8 cellular contexts compared by ENCODE assay signal in the genomic region with DNA sequence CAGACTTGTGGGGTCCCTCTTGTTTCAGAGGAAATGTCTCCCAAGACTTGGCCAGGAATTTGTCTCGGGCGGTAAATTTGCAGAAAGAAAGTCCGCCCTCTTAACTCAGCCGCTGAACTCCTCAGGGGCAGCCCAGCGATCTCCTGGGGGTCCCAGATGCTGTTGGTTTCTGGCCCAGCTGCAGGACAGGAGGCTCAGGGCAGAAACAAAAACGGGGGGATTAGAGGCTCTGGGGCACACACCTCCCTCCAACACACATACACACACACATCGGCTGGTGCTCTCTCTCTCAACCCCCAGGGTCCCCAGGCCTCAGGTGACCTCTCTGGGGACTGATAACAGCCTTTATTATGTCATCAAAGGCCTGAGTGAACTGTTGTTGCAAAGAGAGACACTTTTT.
"Had no signal": no experiment of that assay in that cellular context is flagged by ENCODE, and none has a peak within 500 bp of the region (broad histone marks: within the 10 kb centered on the region; RNA-seq: fewer than 3 reads in every experiment).

No MANE protein-coding gene starts in this region.

- H3K4me1 ChIP-seq: body of pancreas had no signal

- H3K27ac ChIP-seq: body of pancreas had no signal

- H3K9ac ChIP-seq: SK-N-SH had no signal

- H3K4me2 ChIP-seq: SK-N-SH had no signal

- H3K27me3 ChIP-seq: body of pancreas had no signal

- DNase-seq: activated CD4-positive, alpha-beta T cell treated with anti-CD3 and anti-CD28 coated beads for 48 hours; activated CD8-positive, alpha-beta memory T cell treated with anti-CD3 and anti-CD28 coated beads, Interleukin-2, amount 50 U/mL, for 48 hours; activated CD8-positive, alpha-beta T cell treated with anti-CD3 and anti-CD28 coated beads, Interleukin-2, amount 10 ng/mL, durations not matched to agents 7 days and 5 days; body of pancreas; left cardiac atrium; SK-N-SH; stimulated activated CD4-positive, alpha-beta T cell treated with anti-CD3 and anti-CD28 coated beads, Interleukin-15, amount 100 ng/mL, for 24 hours had no signal

- H3K4me3 ChIP-seq: body of pancreas, lung had no signal

- H3K9me3 ChIP-seq: body of pancreas, SK-N-SH had no signal
